ENCODE assay signal across 1 cellular context in genomic region chr2:160300203-160300602, GRCh38.
TF ChIP-seq lines count a peak whose summit lies in the region.

No MANE protein-coding gene starts in this region.

TF ChIP-seq in SK-N-SH, 30 proteins besides CTCF, POLR2A, EP300 and RAD21:
- TF ChIP-seq GATA2 (CRISPR knock-in tag; IDR thresholded peaks at IDR 0.05) (no peak), CHD2 (IDR thresholded peaks at IDR 0.05; ENCODE audit: low read length, partially characterized antibody) (no peak), YY1 (IDR thresholded peaks at IDR 0.05; ENCODE audit: low read depth) (no peak), RXRA (IDR thresholded peaks at IDR 0.05; ENCODE audit: borderline replicate concordance, low read depth) (no peak), NFIC (IDR thresholded peaks at IDR 0.05; ENCODE audit: borderline replicate concordance) (no peak), TCF12 (IDR thresholded peaks at IDR 0.05) (no peak)
- TF ChIP-seq, protein P1, sequence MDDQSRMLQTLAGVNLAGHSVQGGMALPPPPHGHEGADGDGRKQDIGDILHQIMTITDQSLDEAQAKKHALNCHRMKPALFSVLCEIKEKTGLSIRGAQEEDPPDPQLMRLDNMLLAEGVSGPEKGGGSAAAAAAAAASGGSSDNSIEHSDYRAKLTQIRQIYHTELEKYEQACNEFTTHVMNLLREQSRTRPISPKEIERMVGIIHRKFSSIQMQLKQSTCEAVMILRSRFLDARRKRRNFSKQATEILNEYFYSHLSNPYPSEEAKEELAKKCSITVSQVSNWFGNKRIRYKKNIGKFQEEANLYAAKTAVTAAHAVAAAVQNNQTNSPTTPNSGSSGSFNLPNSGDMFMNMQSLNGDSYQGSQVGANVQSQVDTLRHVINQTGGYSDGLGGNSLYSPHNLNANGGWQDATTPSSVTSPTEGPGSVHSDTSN (IDR thresholded peaks at IDR 0.05), result no peak
